Comparison of ENCODE assay signal across 2 cellular contexts in genomic region chr6:134249412-134249758, GRCh38.
TF ChIP-seq lines count a peak whose summit lies in the region.

No MANE protein-coding gene starts in this region.

TF ChIP-seq in IMR-90, 13 proteins besides CTCF, POLR2A, EP300 and RAD21:
- TF ChIP-seq USF2 (IDR thresholded peaks at IDR 0.05; ENCODE audit: low read depth, low read length) = no peak
- TF ChIP-seq MXI1 (IDR thresholded peaks at IDR 0.05; ENCODE audit: borderline replicate concordance, low read depth, low read length) = no peak
- TF ChIP-seq ELK1 (IDR thresholded peaks at IDR 0.05; ENCODE audit: borderline replicate concordance, low read depth, low read length) = no peak
- TF ChIP-seq CHD1 (IDR thresholded peaks at IDR 0.05; ENCODE audit: low read depth, low read length) = no peak
- TF ChIP-seq RCOR1 (IDR thresholded peaks at IDR 0.05; ENCODE audit: insufficient replicate concordance, low read length) = no peak
- TF ChIP-seq MAFK (IDR thresholded peaks at IDR 0.05; ENCODE audit: low read depth, low read length) = no peak
- no peak for TF ChIP-seq NFE2L2 (IDR thresholded peaks at IDR 0.05; ENCODE audit: low read depth, low read length)
- TF ChIP-seq FOS (IDR thresholded peaks at IDR 0.05; ENCODE audit: low read depth, low read length) = no peak
- TF ChIP-seq CEBPB (IDR thresholded peaks at IDR 0.05; ENCODE audit: low read depth, low read length) = no peak
- no peak for TF ChIP-seq MAZ (IDR thresholded peaks at IDR 0.05; ENCODE audit: borderline replicate concordance, low read depth, low read length)
- TF ChIP-seq SMC3 (IDR thresholded peaks at IDR 0.05; ENCODE audit: low read depth, low read length) = no peak
- no peak for TF ChIP-seq RFX5 (IDR thresholded peaks at IDR 0.05; ENCODE audit: low read depth, low read length)
- no peak for TF ChIP-seq BHLHE40 (IDR thresholded peaks at IDR 0.05; ENCODE audit: low read depth, low read length)

TF ChIP-seq in H1, 55 proteins besides CTCF, POLR2A, EP300 and RAD21:
- no peak for TF ChIP-seq KDM1A (IDR thresholded peaks at IDR 0.05; ENCODE audit: borderline replicate concordance, low read length)
- no peak for TF ChIP-seq CBX8 (IDR thresholded peaks at IDR 0.05; ENCODE audit: borderline replicate concordance, low read depth, low read length)
- TF ChIP-seq SIRT6 (IDR thresholded peaks at IDR 0.05; ENCODE audit: low read length) = no peak
TF ChIP-seq in H1: peak in this region for 0.
